Comparison of ENCODE assay signal across 8 cellular contexts in genomic region chr20:4161447-4162251, GRCh38. TPM values are rescaled to one million over a fixed set of nuclear protein-coding genes. Genes with fewer than 3 reads are reported as not detected.
DNase-seq lines count a peak whose midpoint lies in the region; ATAC-seq and TF ChIP-seq lines count a peak whose summit lies in the region.

No MANE protein-coding gene starts in this region.

- TF ChIP-seq CTCF in GM10266 (IDR thresholded peaks at IDR 0.05; ENCODE audit: control insufficient read depth, insufficient read depth, low read depth, missing control alignments), result no peak

- ATAC-seq in GM21390 (IDR thresholded peaks at IDR 0.05; ENCODE audit: unreplicated experiment), result no peak
- no peak for ATAC-seq in HG03457 (IDR thresholded peaks at IDR 0.05; ENCODE audit: unreplicated experiment)

- DNase-seq in stimulated activated CD4-positive, alpha-beta T cell treated with anti-CD3 and anti-CD28 coated beads, Interleukin-15, amount 100 ng/mL, for 24 hours, result peak; percentile 26
- DNase-seq in stimulated activated CD4-positive, alpha-beta T cell treated with anti-CD3 and anti-CD28 coated beads, Interleukin-4, amount 100 ng/mL, for 24 hours, result no peak
- DNase-seq in UCSD-AML1 (lab: John Stamatoyannopoulos, UW; ENCODE audit: unreplicated experiment) (peak; percentile 55), left kidney (ENCODE audit: low read depth, low spot score) (peak; percentile 55), GM10266 (ENCODE audit: extremely low spot score) (no peak), SK-N-DZ (ENCODE audit: low spot score) (no peak)

RNA-seq across cellular contexts. Expression of gene SMOX, which starts 13.0 kb away (rescaled TPM):
- polyA plus RNA-seq in SK-N-DZ (2014; cell fraction: cytosol; rRNA removed), result 8.0 and 8.1 TPM in 2 replicates
- polyA plus RNA-seq in SK-N-DZ (2014; cell fraction: nucleus; rRNA removed), result 4.4 and 4.6 TPM in 2 replicates

Comparison
In these comparisons a context has a peak if more than half of its experiments do, and no peak if none do; other contexts are left out.
1. DNase-seq: peak in stimulated activated CD4-positive, alpha-beta T cell treated with anti-CD3 and anti-CD28 coated beads, Interleukin-15, amount 100 ng/mL, for 24 hours (single experiment), UCSD-AML1 (single experiment) and left kidney (single experiment); none in stimulated activated CD4-positive, alpha-beta T cell treated with anti-CD3 and anti-CD28 coated beads, Interleukin-4, amount 100 ng/mL, for 24 hours (single experiment), GM10266 (single experiment) and SK-N-DZ (single experiment).